In genomic region chr5:95078868-95079267, GRCh38 we compare ENCODE assay signal across 1 cellular context.
TF ChIP-seq lines count a peak whose summit lies in the region.

No MANE protein-coding gene starts in this region.

TF ChIP-seq in GM12878, 131 proteins besides CTCF, POLR2A, EP300 and RAD21 (continued from another document):
- TF ChIP-seq HDAC6 (IDR thresholded peaks at IDR 0.05; ENCODE audit: unreplicated experiment) (no peak), IKZF2 (IDR thresholded peaks at IDR 0.05) (peak in 1 of 2 experiments; percentile 14; a peak in 1 of 4 replicates), BCL3 (IDR thresholded peaks at IDR 0.05; ENCODE audit: borderline replicate concordance, insufficient read depth, low read depth, low read length, poor library complexity, severe bottlenecking) (no peak), SREBF1 (IDR thresholded peaks at IDR 0.05; ENCODE audit: low read length) (no peak), TCF7 (IDR thresholded peaks at IDR 0.05; ENCODE audit: borderline replicate concordance) (no peak), JUNB (IDR thresholded peaks at IDR 0.05) (peak; percentile 67), SREBF2 (IDR thresholded peaks at IDR 0.05; ENCODE audit: low read length) (no peak), NFYA (IDR thresholded peaks at IDR 0.05; ENCODE audit: borderline replicate concordance, low read depth, low read length) (no peak), BRCA1 (IDR thresholded peaks at IDR 0.05; ENCODE audit: low read depth, low read length) (no peak), RCOR1 (conservative IDR thresholded peaks at IDR 0.05; ENCODE audit: low read depth, low read length) (no peak), ZBTB33 (IDR thresholded peaks at IDR 0.05) (no peak), REST (IDR thresholded peaks at IDR 0.05; ENCODE audit: low read depth, low read length) (no peak), GATAD2B (conservative IDR thresholded peaks at IDR 0.05; ENCODE audit: low read depth) (no peak)
